Comparison of ENCODE assay signal across 8 cellular contexts in genomic region chr22:46798366-46799057, GRCh38. TPM values are rescaled to one million over a fixed set of nuclear protein-coding genes. Genes with fewer than 3 reads are reported as not detected.
DNase-seq lines count a peak whose midpoint lies in the region; ATAC-seq and TF ChIP-seq lines count a peak whose summit lies in the region.

No MANE protein-coding gene starts in this region.

- no peaks in the 10 kb centered on the region for H3K27me3 Mint-ChIP-seq in osteocyte (ENCODE audit: unreplicated experiment)

- TF ChIP-seq RAD21 in IMR-90 (IDR thresholded peaks at IDR 0.05; ENCODE audit: low read length) = peak; percentile 98

- H3K18ac ChIP-seq in IMR-90 (ENCODE audit: low read depth, low read length) = no peak overlapping the region

- H3K4me3 Mint-ChIP-seq in osteocyte (ENCODE audit: unreplicated experiment) = no peak overlapping the region

- H2BK120ac ChIP-seq in IMR-90 (ENCODE audit: low read depth, low read length) = no peak overlapping the region

- TF ChIP-seq CTCF in IMR-90 (conservative IDR thresholded peaks at IDR 0.05; ENCODE audit: low read depth, low read length) (peak; percentile 92), gastroesophageal sphincter (IDR thresholded peaks at IDR 0.05) (peak in 3 of 4 experiments; percentile 87 to 95 (median 91)), osteocyte (IDR thresholded peaks at IDR 0.05) (peak; percentile 98), thyroid gland (IDR thresholded peaks at IDR 0.05) (peak; percentile 37 to 87 (median 62))

- H3K27me3 ChIP-seq in IMR-90 (ENCODE audit: control insufficient read depth, insufficient read depth, low read length) (no peaks in the 10 kb centered on the region), SJCRH30 (no peaks in the 10 kb centered on the region), gastroesophageal sphincter (no peaks in the 10 kb centered on the region), thyroid gland (no peaks in the 10 kb centered on the region)

- H2BK20ac ChIP-seq in IMR-90 (ENCODE audit: low read depth, low read length) = no peak overlapping the region

- no peak overlapping the region for H2BK5ac ChIP-seq in IMR-90 (ENCODE audit: low read depth, low read length, poor library complexity, severe bottlenecking)

- no TSS peak for BruUV-seq in IMR-90 (replicated peaks; lab: Mats Ljungman, UMichigan)

- H3K56ac ChIP-seq in IMR-90 (ENCODE audit: extremely low read depth, insufficient read depth, low read length) = no peak overlapping the region

- DNase-seq in DMS53 (lab: John Stamatoyannopoulos, UW) (peak; percentile 90), IMR-90 (peak; percentile 66), SJCRH30 (peak; percentile 49 to 60), osteocyte (ENCODE audit: extremely low spot score, unreplicated experiment) (peak; percentile 93), thyroid gland (peak; percentile 59 to 63), NCI-H774 (lab: John Stamatoyannopoulos, UW) (no peak)
- DNase-seq in activated naive CD4-positive, alpha-beta T cell (lab: John Stamatoyannopoulos, UW) = peak; percentile 40 to 69 (median 58)

- peak overlapping the region in 1 of 2 experiments; percentile 27; a peak in 1 of 4 replicates for H4K8ac ChIP-seq in IMR-90 (ENCODE audit: low read depth in 2 of 2, low read length in 2 of 2)

- H4K5ac ChIP-seq in IMR-90 (ENCODE audit: low read depth, low read length) = no peak overlapping the region

- H3K23ac ChIP-seq in IMR-90 (ENCODE audit: low read depth, low read length) = no peak overlapping the region

- peak overlapping the region; percentile 68 for H2AK9ac ChIP-seq in IMR-90 (replicated peaks; ENCODE audit: low read depth, low read length, poor library complexity)

- H3K4ac ChIP-seq in IMR-90 (ENCODE audit: low read depth, low read length) = no peak overlapping the region

- H3K4me1 Mint-ChIP-seq in osteocyte (ENCODE audit: unreplicated experiment) = peaks cover 34% of the 10 kb centered on the region

- peaks cover 15% of the 10 kb centered on the region for H4K20me1 ChIP-seq in IMR-90 (ENCODE audit: insufficient read depth, low read length)

- no peaks in the 10 kb centered on the region for H3K9me3 Mint-ChIP-seq in osteocyte (ENCODE audit: unreplicated experiment)

- 52% methylated on average over 10 of the region's 22 CpGs; no CpG with 5 or more reads in 1 of the 2 experiments for WGBS in IMR-90 (ENCODE audit: extremely low coverage in 2 of 2, insufficient read length in 1 of 2), 2 experiments
- WGBS in gastroesophageal sphincter (ENCODE audit: low coverage in 1 of 2), 2 donors = 16 to 29% methylated on average over 11 to 13 of the region's 22 CpGs
- 51 to 63% methylated on average over 19 of the region's 22 CpGs for WGBS in thyroid gland, 2 donors

- dilution Hi-C loops in IMR-90 (cut with HindIII; ENCODE audit: low sequenced_read_pairs, unreplicated experiment) = no loop called here

- ATAC-seq in IMR-90 (ENCODE audit: low read depth) = peak; percentile 98
- peak; percentile 67 for ATAC-seq in gastroesophageal sphincter

- 0 out of 2 replicates have a peak, but pooled peaks cover 5% of the 10 kb centered on the region for H3K9me1 ChIP-seq in IMR-90 (ENCODE audit: insufficient read depth, low read length)

- peak overlapping the region; percentile 46 for H2AFZ ChIP-seq in IMR-90 (replicated peaks; ENCODE audit: low read length, poor library complexity)

- POLR2A ChIA-PET in IMR-90 (lab: Charles Lee; ENCODE audit: unreplicated experiment) = interaction anchor here (0.6 kb wide), 1 partner anchor 324 kb away, joined by 3 read pairs; no protein-coding TSS in a partner anchor

- no peak overlapping the region for H4K91ac ChIP-seq in IMR-90 (ENCODE audit: insufficient read depth, low read depth, low read length)

- H3K27ac ChIP-seq in IMR-90 (ENCODE audit: insufficient read depth, low read length) (no peak overlapping the region), SJCRH30 (no peak overlapping the region), gastroesophageal sphincter (no peak overlapping the region), thyroid gland (no peak overlapping the region)

- H3K9me3 ChIP-seq in IMR-90 (ENCODE audit: control insufficient read depth, insufficient read depth, low read length) (no peaks in the 10 kb centered on the region), SJCRH30 (replicated peaks) (no peaks in the 10 kb centered on the region), gastroesophageal sphincter (no peaks in the 10 kb centered on the region), thyroid gland (no peaks in the 10 kb centered on the region)

- peaks cover 6% of the 10 kb centered on the region; the same call in 1 of the 2 replicates for H3K4me1 ChIP-seq in IMR-90 (ENCODE audit: control insufficient read depth, insufficient read depth, low read length)
- peaks cover 4% of the 10 kb centered on the region; the same call in 1 of the 2 replicates for H3K4me1 ChIP-seq in SJCRH30
- H3K4me1 ChIP-seq in gastroesophageal sphincter = peaks cover 0 to 16% (median 7%) of the 10 kb centered on the region in 3 donors
- H3K4me1 ChIP-seq in thyroid gland = peaks cover 25 to 30% of the 10 kb centered on the region in 2 donors

- in situ Hi-C loops in IMR-90 (cut with MboI; ENCODE audit: low sequenced_read_pairs) = loop anchor here (5.0 kb wide), 1 partner anchor 1694 kb away; no protein-coding TSS in a partner anchor

- H2AK5ac ChIP-seq in IMR-90 (ENCODE audit: low read depth, low read length) = 0 out of 2 replicates have a peak overlapping the region, but pooled peaks have one; percentile 11

- H3K36me3 ChIP-seq in IMR-90 (ENCODE audit: control insufficient read depth, insufficient read depth, low read length) (peaks cover 33% of the 10 kb centered on the region), SJCRH30 (peaks cover 6% of the 10 kb centered on the region; the same call in 1 of the 2 replicates), gastroesophageal sphincter (peaks cover 0 to 82% of the 10 kb centered on the region in 2 donors), thyroid gland (peaks cover 12 to 20% of the 10 kb centered on the region in 2 donors)

- no peak overlapping the region for H3K9ac ChIP-seq in IMR-90 (ENCODE audit: low read depth, low read length)

- no peak overlapping the region; the same call in 1 of the 2 replicates for H3K14ac ChIP-seq in IMR-90 (replicated peaks; ENCODE audit: low read depth, low read length)

- peaks cover 11 to 35% of the 10 kb centered on the region in 2 experiments; a peak in 3 of 4 replicates for H3K79me1 ChIP-seq in IMR-90 (ENCODE audit: low read depth in 1 of 2, low read length in 2 of 2)

- H2BK15ac ChIP-seq in IMR-90 (ENCODE audit: low read depth, low read length) = no peak overlapping the region

- no peak overlapping the region for H3K4me3 ChIP-seq in IMR-90 (ENCODE audit: insufficient read depth, low read depth, low read length)
- H3K4me3 ChIP-seq in SJCRH30 = no peak overlapping the region
- H3K4me3 ChIP-seq in gastroesophageal sphincter = no peak overlapping the region
- H3K4me3 ChIP-seq in thyroid gland (replicated peaks in 1 of 3) = no peak overlapping the region

- H3K27ac Mint-ChIP-seq in osteocyte (ENCODE audit: unreplicated experiment) = no peak overlapping the region

- H3K36me3 Mint-ChIP-seq in osteocyte (ENCODE audit: unreplicated experiment) = peaks cover 16% of the 10 kb centered on the region

- TF ChIP-seq POLR2A in IMR-90 (IDR thresholded peaks at IDR 0.05; ENCODE audit: low read depth, low read length) (no peak), gastroesophageal sphincter (IDR thresholded peaks at IDR 0.05) (no peak), thyroid gland (IDR thresholded peaks at IDR 0.05) (no peak)

- H3K4me2 ChIP-seq in IMR-90 (ENCODE audit: low read depth, low read length) = no peak overlapping the region; the same call in 1 of the 2 replicates

- TF ChIP-seq EP300 in gastroesophageal sphincter (IDR thresholded peaks at IDR 0.05) = no peak

- CTCF ChIA-PET in IMR-90 (lab: Yijun Ruan, JAX) = interaction anchor here (0.5 to 1.0 kb wide), 7 partner anchors 10 to 1695 kb away, joined by 3 to 5 read pairs (median 4); partner anchors contain the start of gene TBC1D22A

- intact Hi-C loops in IMR-90 (cut with micrococcal nuclease) (loop anchor here (10.0 kb wide), 1 partner anchor 166 kb away; no protein-coding TSS in a partner anchor), thyroid gland (cut with DNase I) (no loop called here)

TF ChIP-seq in IMR-90, 13 proteins besides CTCF, POLR2A, EP300 and RAD21:
- TF ChIP-seq SMC3 (IDR thresholded peaks at IDR 0.05; ENCODE audit: low read depth, low read length) = peak; percentile 85
- peak; percentile 53; the same call in 1 of the 2 replicates for TF ChIP-seq MAZ (IDR thresholded peaks at IDR 0.05; ENCODE audit: borderline replicate concordance, low read depth, low read length)
- peak; percentile 65; the same call in 1 of the 2 replicates for TF ChIP-seq MXI1 (IDR thresholded peaks at IDR 0.05; ENCODE audit: borderline replicate concordance, low read depth, low read length)
- no peak for TF ChIP-seq RFX5 (IDR thresholded peaks at IDR 0.05; ENCODE audit: low read depth, low read length)
- peak; percentile 9; the same call in 1 of the 2 replicates for TF ChIP-seq BHLHE40 (IDR thresholded peaks at IDR 0.05; ENCODE audit: low read depth, low read length)

RNA-seq across cellular contexts. Expression of gene TBC1D22A, which starts 36.1 kb away (rescaled TPM):
- total RNA-seq in IMR-90 (2012; rRNA removed) (9.0 and 9.4 TPM in 2 replicates), gastroesophageal sphincter (10 to 100 TPM; 16.2 to 22.2 (median 17.8) TPM), osteocyte (28.9 and 29.1 TPM in 2 replicates), thyroid gland (10 to 100 TPM; 26.7 to 34.6 (median 33.2) TPM)
- 16.7 and 17.3 TPM in 2 replicates for polyA plus RNA-seq in IMR-90 (2012; rRNA removed)
- 18.4 and 23.5 TPM in 2 replicates for polyA plus RNA-seq in IMR-90 (2012; cell fraction: cytosol; rRNA removed)
- 14.2 and 18.0 TPM in 2 replicates for polyA plus RNA-seq in IMR-90 (2012; cell fraction: nucleus; rRNA removed; ENCODE audit: low replicate concordance)
- total RNA-seq in SJCRH30 (2014; rRNA removed; shearing (Covaris generic)) = 8.4 and 8.9 TPM in 2 replicates
